In genomic region chr15:38354321-38354929, GRCh38 we compare ENCODE assay signal across 8 cellular contexts.
A peak's percentile ranks its signal among the peaks of the same experiment; 100 is the strongest.
DNase-seq lines count a peak whose midpoint lies in the region; ATAC-seq and TF ChIP-seq lines count a peak whose summit lies in the region.

No MANE protein-coding gene starts in this region.

- DNase-seq in ACHN, result peak; percentile 74
- DNase-seq in GM13977 (ENCODE audit: low spot score), result peak; percentile 27
- peak; percentile 15 for DNase-seq in NCI-H1048 (lab: John Stamatoyannopoulos, UW)
- DNase-seq in UCSD-AML1 (lab: John Stamatoyannopoulos, UW; ENCODE audit: unreplicated experiment), result peak; percentile 43
- peak; percentile 31 to 80 for DNase-seq in T47D (ENCODE audit: low read depth in 1 of 2, low spot score in 1 of 2)
- peak; percentile 66 for DNase-seq in islet precursor cell
- DNase-seq in stimulated activated CD4-positive, alpha-beta T cell treated with anti-CD3 and anti-CD28 coated beads, Interleukin-2, amount 100 ng/mL, for 4 hours (ENCODE audit: low read depth), result peak; percentile 38

- in situ Hi-C loops in ACHN (cut with HindIII; ENCODE audit: low pct_ligation_motif_present, low pct_unique_long_range_greater_than_20kb, low sequenced_read_pairs) (no loop called here), GM13977 (cut with MboI; ENCODE audit: low pct_unique_long_range_greater_than_20kb, low sequenced_read_pairs, unreplicated experiment) (no loop called here), T47D (cut with HindIII; ENCODE audit: low pct_unique_long_range_greater_than_20kb, low sequenced_read_pairs) (no loop called here)

- ATAC-seq in HG03196 (IDR thresholded peaks at IDR 0.05; ENCODE audit: unreplicated experiment), result no peak

- peak; percentile 84 for TF ChIP-seq CTCF in GM13977 (IDR thresholded peaks at IDR 0.05; ENCODE audit: extremely low read depth, insufficient read depth, missing control alignments)

Comparison
In these comparisons a context has a peak if more than half of its experiments do, and no peak if none do; other contexts are left out.
1. DNase-seq: peak in every context shown above with its lines; median percentile 74 in ACHN; 66 in islet precursor cell; 56 in T47D; 43 in UCSD-AML1; 38 in stimulated activated CD4-positive, alpha-beta T cell treated with anti-CD3 and anti-CD28 coated beads, Interleukin-2, amount 100 ng/mL, for 4 hours; 27 in GM13977; 15 in NCI-H1048.